ENCODE assay signal across 17 cellular contexts in the genomic region with DNA sequence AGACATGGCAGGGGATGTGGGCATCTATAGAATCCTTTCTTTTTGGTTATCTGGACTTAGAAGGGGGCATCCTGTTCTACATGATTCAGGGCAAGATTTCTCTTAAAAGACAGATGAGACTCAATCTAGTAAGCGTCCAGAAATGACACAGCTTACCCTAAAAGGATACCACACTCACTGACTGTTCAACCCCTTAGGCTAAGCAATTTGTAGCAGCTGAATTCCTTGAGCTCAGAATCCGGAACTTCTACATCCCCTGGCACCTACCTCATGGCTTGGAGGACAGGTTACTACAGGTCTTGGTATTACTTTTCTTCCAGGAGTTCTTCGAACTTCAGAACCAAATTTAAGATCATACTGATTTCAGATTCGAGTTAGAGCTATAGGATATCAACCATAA.
DNase-seq lines count a peak whose midpoint lies in the region; ATAC-seq and TF ChIP-seq lines count a peak whose summit lies in the region.
"Had no signal": no experiment of that assay in that cellular context is flagged by ENCODE, and none has a peak within 500 bp of the region (broad histone marks: within the 10 kb centered on the region; RNA-seq: fewer than 3 reads in every experiment).

No MANE protein-coding gene starts in this region.

- H3K4me1 Mint-ChIP-seq in activated CD8-positive, alpha-beta T cell treated with anti-CD3 and anti-CD28 coated beads for 36 hours (ENCODE audit: low read depth) = peaks cover 40% of the 10 kb centered on the region
- H3K4me1 Mint-ChIP-seq in Caco-2 (ENCODE audit: low read depth, unreplicated experiment) (no peaks in the 10 kb centered on the region), CD14-positive monocyte (peaks cover 5% of the 10 kb centered on the region)

- H3K9me3 ChIP-seq in thoracic aorta (no peaks in the 10 kb centered on the region), Caco-2 (no peaks in the 10 kb centered on the region)
- H3K9me3 ChIP-seq: lower lobe of right lung, suprapubic skin had no signal

- no peak overlapping the region for H3K4me3 Mint-ChIP-seq in activated CD8-positive, alpha-beta T cell treated with anti-CD3 and anti-CD28 coated beads for 36 hours
- no peak overlapping the region for H3K4me3 Mint-ChIP-seq in Caco-2 (ENCODE audit: unreplicated experiment)
- H3K4me3 Mint-ChIP-seq in CD14-positive monocyte = no peak overlapping the region
- H3K4me3 Mint-ChIP-seq: H9, neural crest cell had no signal

- no peaks in the 10 kb centered on the region for H3K27me3 Mint-ChIP-seq in activated CD8-positive, alpha-beta T cell treated with anti-CD3 and anti-CD28 coated beads for 36 hours
- H3K27me3 Mint-ChIP-seq in Caco-2 (ENCODE audit: insufficient read depth, unreplicated experiment) = no peaks in the 10 kb centered on the region
- H3K27me3 Mint-ChIP-seq in CD14-positive monocyte (ENCODE audit: low read depth in 3 of 3) = peaks cover 0 to 6% (median 2%) of the 10 kb centered on the region in 3 donors

- peaks cover 61% of the 10 kb centered on the region for H3K4me1 ChIP-seq in foreskin keratinocyte
- peaks cover 25 to 30% of the 10 kb centered on the region in 2 donors for H3K4me1 ChIP-seq in thoracic aorta (ENCODE audit: control insufficient read depth in 1 of 2, low read depth in 2 of 2)
- H3K4me1 ChIP-seq in Caco-2 = no peaks in the 10 kb centered on the region

- H3K4me3 ChIP-seq in thoracic aorta (no peak overlapping the region), Caco-2 (ENCODE audit: low read depth, low read length) (no peak overlapping the region)
- H3K4me3 ChIP-seq: lower lobe of right lung, suprapubic skin had no signal

- intact Hi-C loops in activated CD8-positive, alpha-beta T cell treated with anti-CD3 and anti-CD28 coated beads for 36 hours (cut with micrococcal nuclease) = loop anchor here (1.0 to 10.0 kb wide), 5 partner anchors 35 to 297 kb away; no protein-coding TSS in a partner anchor
- intact Hi-C loops in Caco-2 (cut with micrococcal nuclease; ENCODE audit: unreplicated experiment) = no loop called here
- intact Hi-C loops in CD14-positive monocyte (cut with micrococcal nuclease) = no loop called here

- POLR2A ChIA-PET in activated CD8-positive, alpha-beta T cell treated with anti-CD3 and anti-CD28 coated beads for 36 hours (lab: Charles Lee) = no interaction called here
- POLR2A ChIA-PET in Caco-2 (lab: Charles Lee) = no interaction called here

- H3K9me3 Mint-ChIP-seq in activated CD8-positive, alpha-beta T cell treated with anti-CD3 and anti-CD28 coated beads for 36 hours = no peaks in the 10 kb centered on the region
- H3K9me3 Mint-ChIP-seq in Caco-2 (ENCODE audit: unreplicated experiment) (no peaks in the 10 kb centered on the region), CD14-positive monocyte (no peaks in the 10 kb centered on the region)
- H3K9me3 Mint-ChIP-seq: H9, neural crest cell had no signal

- CTCF ChIA-PET in activated CD8-positive, alpha-beta T cell treated with anti-CD3 and anti-CD28 coated beads for 36 hours (lab: Charles Lee) = interaction anchor here (1.3 kb wide), 2 partner anchors 33 to 38 kb away, joined by 3 read pairs; no protein-coding TSS in a partner anchor
- CTCF ChIA-PET in Caco-2 (lab: Charles Lee) = no interaction called here

- no peak for ATAC-seq in activated CD8-positive, alpha-beta T cell treated with anti-CD3 and anti-CD28 coated beads for 36 hours
- ATAC-seq in foreskin keratinocyte (peak; percentile 84), thoracic aorta (ENCODE audit: insufficient number of reproducible peaks, low FRiP score, low read depth) (no peak)
- ATAC-seq: Right ventricle myocardium inferior had no signal

- no TSS peak for BruUV-seq in Caco-2 (replicated peaks; lab: Mats Ljungman, UMichigan)

- H3K27me3 ChIP-seq in foreskin keratinocyte (no peaks in the 10 kb centered on the region), thoracic aorta (replicated peaks; ENCODE audit: insufficient read depth) (no peaks in the 10 kb centered on the region), Caco-2 (replicated peaks; ENCODE audit: control insufficient read depth, insufficient read depth, low read length) (no peaks in the 10 kb centered on the region)
- H3K27me3 ChIP-seq: suprapubic skin had no signal

- DNase-seq in HPDE6-E6E7 (ENCODE audit: extremely low spot score) (peak; percentile 67), foreskin keratinocyte (peak; percentile 98 to 99), thoracic aorta (ENCODE audit: low spot score) (no peak), Caco-2 (no peak), CD14-positive monocyte (ENCODE audit: low spot score) (no peak), DMS 273 (lab: John Stamatoyannopoulos, UW; ENCODE audit: unreplicated experiment) (no peak)
- no peak for DNase-seq in activated CD8-positive, alpha-beta T cell treated with anti-CD3 and anti-CD28 coated beads for 36 hours
- DNase-seq in activated CD4-positive, CD25-positive, alpha-beta regulatory T cell treated with anti-CD3 and anti-CD28 coated beads, Interleukin-2, amount 50 U/mL, for 72 hours = no peak
- DNase-seq: activated CD4-positive, alpha-beta T cell treated with anti-CD3 and anti-CD28 coated beads for 1 hour; C1 segment of cervical spinal cord; caudate nucleus; H9; lower lobe of right lung; NCI-H774 had no signal

- H3K27ac ChIP-seq in foreskin keratinocyte (peak overlapping the region; percentile 79), thoracic aorta (peak overlapping the region; percentile 46 to 81)
- H3K27ac ChIP-seq: suprapubic skin had no signal

- H3K36me3 ChIP-seq in thoracic aorta = no peaks in the 10 kb centered on the region
- H3K36me3 ChIP-seq in Caco-2 (ENCODE audit: control insufficient read depth, insufficient read depth, low read length) = no peaks in the 10 kb centered on the region
- H3K36me3 ChIP-seq: lower lobe of right lung, suprapubic skin had no signal

- no peaks in the 10 kb centered on the region for H3K36me3 Mint-ChIP-seq in activated CD8-positive, alpha-beta T cell treated with anti-CD3 and anti-CD28 coated beads for 36 hours (ENCODE audit: low read depth)
- H3K36me3 Mint-ChIP-seq in Caco-2 (ENCODE audit: insufficient read depth, unreplicated experiment) (no peaks in the 10 kb centered on the region), CD14-positive monocyte (no peaks in the 10 kb centered on the region)

- no peak for TF ChIP-seq CTCF in activated CD8-positive, alpha-beta T cell treated with anti-CD3 and anti-CD28 coated beads for 36 hours (IDR thresholded peaks at IDR 0.05)
- TF ChIP-seq CTCF in foreskin keratinocyte (conservative IDR thresholded peaks at IDR 0.05) (no peak), thoracic aorta (IDR thresholded peaks at IDR 0.05) (no peak), Caco-2 (IDR thresholded peaks at IDR 0.05; ENCODE audit: insufficient read depth in 1 of 2, low read depth in 1 of 2, low read length in 1 of 2, severe bottlenecking in 1 of 2, unreplicated experiment in 1 of 2) (no peak), CD14-positive monocyte (IDR thresholded peaks at IDR 0.05) (no peak)

- peak overlapping the region; percentile 30 for H3K27ac Mint-ChIP-seq in activated CD8-positive, alpha-beta T cell treated with anti-CD3 and anti-CD28 coated beads for 36 hours
- H3K27ac Mint-ChIP-seq in Caco-2 (ENCODE audit: unreplicated experiment) (no peak overlapping the region), CD14-positive monocyte (no peak overlapping the region)
- H3K27ac Mint-ChIP-seq: H9 had no signal

Comparison
In these comparisons a context has a peak if more than half of its experiments do, and no peak if none do; other contexts are left out.
1. DNase-seq: peak in HPDE6-E6E7 (single experiment) and foreskin keratinocyte (2 of 2); none in activated CD8-positive, alpha-beta T cell treated with anti-CD3 and anti-CD28 coated beads for 36 hours (single experiment), thoracic aorta (single experiment), Caco-2 (0 of 2), CD14-positive monocyte (single experiment), activated CD4-positive, CD25-positive, alpha-beta regulatory T cell treated with anti-CD3 and anti-CD28 coated beads, Interleukin-2, amount 50 U/mL, for 72 hours (single experiment) and DMS 273 (single experiment).